1 cellular context compared by ENCODE assay signal in genomic region chr19:43574424-43575155, GRCh38.
A peak's percentile ranks its signal among the peaks of the same experiment; 100 is the strongest.
TF ChIP-seq lines count a peak whose summit lies in the region.

No MANE protein-coding gene starts in this region.

TF ChIP-seq in HepG2, 621 proteins besides CTCF, POLR2A, EP300 and RAD21:
- peak; percentile 64; the same call in 1 of the 2 replicates for TF ChIP-seq ZNF619 (CRISPR knock-in tag; IDR thresholded peaks at IDR 0.05)
- TF ChIP-seq IRF1 (CRISPR knock-in tag; IDR thresholded peaks at IDR 0.05; ENCODE audit: low read depth): no peak
- peak; percentile 70 for TF ChIP-seq ZNF629 (CRISPR knock-in tag; conservative IDR thresholded peaks at IDR 0.05)
